In genomic region chr17:63358956-63359355, GRCh38 we compare ENCODE assay signal across 1 cellular context.
TF ChIP-seq lines count a peak whose summit lies in the region.

No MANE protein-coding gene starts in this region.

TF ChIP-seq in IMR-90, 13 proteins besides CTCF, POLR2A, EP300 and RAD21 (continued from another document):
- TF ChIP-seq, protein P1, sequence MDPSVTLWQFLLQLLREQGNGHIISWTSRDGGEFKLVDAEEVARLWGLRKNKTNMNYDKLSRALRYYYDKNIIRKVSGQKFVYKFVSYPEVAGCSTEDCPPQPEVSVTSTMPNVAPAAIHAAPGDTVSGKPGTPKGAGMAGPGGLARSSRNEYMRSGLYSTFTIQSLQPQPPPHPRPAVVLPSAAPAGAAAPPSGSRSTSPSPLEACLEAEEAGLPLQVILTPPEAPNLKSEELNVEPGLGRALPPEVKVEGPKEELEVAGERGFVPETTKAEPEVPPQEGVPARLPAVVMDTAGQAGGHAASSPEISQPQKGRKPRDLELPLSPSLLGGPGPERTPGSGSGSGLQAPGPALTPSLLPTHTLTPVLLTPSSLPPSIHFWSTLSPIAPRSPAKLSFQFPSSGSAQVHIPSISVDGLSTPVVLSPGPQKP (IDR thresholded peaks at IDR 0.05; ENCODE audit: borderline replicate concordance, low read depth, low read length), result no peak
TF ChIP-seq in IMR-90: peak in this region for 0.
